In the genomic region with DNA sequence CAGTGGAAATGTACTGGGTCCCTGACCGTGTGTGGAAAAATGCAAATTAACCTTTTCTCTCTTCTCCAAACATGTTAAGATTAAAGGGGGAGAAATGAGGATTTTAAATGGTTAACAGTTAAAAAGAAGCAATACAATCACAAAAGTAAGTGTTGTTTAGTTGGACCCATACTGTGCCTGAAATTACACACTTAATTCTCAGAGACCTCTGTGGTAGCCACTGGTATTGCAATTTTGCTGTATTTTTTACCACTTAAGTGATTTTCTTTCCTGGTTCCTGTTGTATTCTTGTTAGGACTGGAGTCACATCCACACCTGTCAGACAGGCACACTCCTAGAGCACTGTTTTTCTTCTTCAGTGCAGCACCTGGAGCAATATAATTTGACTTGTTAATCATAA, we compare ENCODE assay signal across 9 cellular contexts.
DNase-seq lines count a peak whose midpoint lies in the region; ATAC-seq and TF ChIP-seq lines count a peak whose summit lies in the region.
"Had no signal": no experiment of that assay in that cellular context is flagged by ENCODE, and none has a peak within 500 bp of the region (broad histone marks: within the 10 kb centered on the region; RNA-seq: fewer than 3 reads in every experiment).

No MANE protein-coding gene starts in this region.

- intact Hi-C loops in MCF 10A (cut with micrococcal nuclease) (no loop called here), breast epithelium (cut with DNase I; ENCODE audit: low total_unique reads) (no loop called here)

- no TSS peak for BruUV-seq in MCF 10A (replicated peaks; lab: Mats Ljungman, UMichigan)

- CTCF ChIA-PET in MCF 10A (lab: Yijun Ruan, JAX) = interaction anchor here (2.2 kb wide), 1 partner anchor 11 kb away, joined by 7 read pairs; no protein-coding TSS in a partner anchor

- in situ Hi-C loops in astrocyte of the cerebellum (cut with HindIII; ENCODE audit: low sequenced_read_pairs) = no loop called here

- no peaks in the 10 kb centered on the region for H3K27me3 Mint-ChIP-seq in MCF 10A (ENCODE audit: insufficient read depth, unreplicated experiment)
- H3K27me3 Mint-ChIP-seq in type B pancreatic cell = no peaks in the 10 kb centered on the region

- POLR2A ChIA-PET in MCF 10A (lab: Yijun Ruan, JAX) = interaction anchor here (0.8 kb wide), 1 partner anchor 60 kb away, joined by 4 read pairs; no protein-coding TSS in a partner anchor

- no peaks in the 10 kb centered on the region for H3K36me3 ChIP-seq in breast epithelium

- ATAC-seq in HG03432 (IDR thresholded peaks at IDR 0.05; ENCODE audit: unreplicated experiment) = peak; percentile 66
- ATAC-seq in GM21381 (IDR thresholded peaks at IDR 0.05; ENCODE audit: unreplicated experiment) = no peak

- no peak overlapping the region for H3K27ac Mint-ChIP-seq in MCF 10A (ENCODE audit: low read depth, unreplicated experiment)
- no peak overlapping the region for H3K27ac Mint-ChIP-seq in type B pancreatic cell

- H3K4me3 Mint-ChIP-seq in MCF 10A (ENCODE audit: unreplicated experiment) (no peak overlapping the region), type B pancreatic cell (no peak overlapping the region)

- no peaks in the 10 kb centered on the region for H3K36me3 Mint-ChIP-seq in MCF 10A (ENCODE audit: insufficient read depth, unreplicated experiment)
- no peaks in the 10 kb centered on the region for H3K36me3 Mint-ChIP-seq in type B pancreatic cell

- no peaks in the 10 kb centered on the region for H3K27me3 ChIP-seq in breast epithelium

- H3K4me1 ChIP-seq in breast epithelium = no peaks in the 10 kb centered on the region

- peak; percentile 19 for DNase-seq in MCF 10A (ENCODE audit: unreplicated experiment)
- DNase-seq in breast epithelium (ENCODE audit: low spot score in 2 of 2) = no peak
- no peak for DNase-seq in astrocyte of the cerebellum (ENCODE audit: low read depth)
- no peak for DNase-seq in type B pancreatic cell (ENCODE audit: extremely low spot score, unreplicated experiment)
- DNase-seq in activated CD4-positive, alpha-beta T cell treated with anti-CD3 and anti-CD28 coated beads for 48 hours = no peak
- DNase-seq in hippocampal formation (lab: John Stamatoyannopoulos, UW) = no peak
- DNase-seq: T-helper 2 cell had no signal

- no peaks in the 10 kb centered on the region for H3K4me1 Mint-ChIP-seq in MCF 10A (ENCODE audit: insufficient read depth, unreplicated experiment)
- no peaks in the 10 kb centered on the region for H3K4me1 Mint-ChIP-seq in type B pancreatic cell (ENCODE audit: unreplicated experiment)

- H3K4me3 ChIP-seq in breast epithelium (no peak overlapping the region), astrocyte of the cerebellum (ENCODE audit: low read depth, low read length) (no peak overlapping the region)

- no peak for TF ChIP-seq POLR2A in breast epithelium (IDR thresholded peaks at IDR 0.05)

- peak; percentile 36 for TF ChIP-seq CTCF in MCF 10A (IDR thresholded peaks at IDR 0.05; ENCODE audit: unreplicated experiment)
- TF ChIP-seq CTCF in breast epithelium (IDR thresholded peaks at IDR 0.05) = no peak
- peak; percentile 29 for TF ChIP-seq CTCF in astrocyte of the cerebellum (IDR thresholded peaks at IDR 0.05; ENCODE audit: low read depth, low read length, missing control alignments)
- TF ChIP-seq CTCF in type B pancreatic cell (conservative IDR thresholded peaks at IDR 0.05) = peak; percentile 68

- no peak overlapping the region for H3K27ac ChIP-seq in breast epithelium

- H3K9me3 ChIP-seq in breast epithelium = no peaks in the 10 kb centered on the region

- H3K9me3 Mint-ChIP-seq in MCF 10A (ENCODE audit: unreplicated experiment) (no peaks in the 10 kb centered on the region), type B pancreatic cell (no peaks in the 10 kb centered on the region)

Comparison
In these comparisons a context has a peak if more than half of its experiments do, and no peak if none do; other contexts are left out.
1. CTCF ChIP-seq: peak in MCF 10A (single experiment), astrocyte of the cerebellum (single experiment) and type B pancreatic cell (single experiment); none in breast epithelium (0 of 3).